ENCODE assay signal across 20 cellular contexts in genomic region chr5:3518057-3518456, GRCh38.
A peak's percentile ranks its signal among the peaks of the same experiment; 100 is the strongest.
DNase-seq lines count a peak whose midpoint lies in the region; ATAC-seq and TF ChIP-seq lines count a peak whose summit lies in the region.
"Had no signal": no experiment of that assay in that cellular context is flagged by ENCODE, and none has a peak within 500 bp of the region (broad histone marks: within the 10 kb centered on the region; RNA-seq: fewer than 3 reads in every experiment).

No MANE protein-coding gene starts in this region.

- H2BK20ac ChIP-seq in H9 (ENCODE audit: low read depth, low read length, poor library complexity, severe bottlenecking): no peak overlapping the region

- H3K9me3 ChIP-seq in H9 (ENCODE audit: control insufficient read depth, low read depth, low read length) (no peaks in the 10 kb centered on the region), esophagus muscularis mucosa (no peaks in the 10 kb centered on the region), neuron (ENCODE audit: low read length) (peaks cover 2% of the 10 kb centered on the region), left lung (no peaks in the 10 kb centered on the region)
- H3K9me3 ChIP-seq: BLaER1, Caco-2, HAP-1 had no signal

- H3K36me3 ChIP-seq in esophagus muscularis mucosa (no peaks in the 10 kb centered on the region), neuron (ENCODE audit: insufficient read depth, low read length) (no peaks in the 10 kb centered on the region), left lung (no peaks in the 10 kb centered on the region)
- H3K36me3 ChIP-seq: BLaER1, HAP-1 had no signal

- H3K27me3 ChIP-seq in H9 (ENCODE audit: insufficient read depth, low read length) (no peaks in the 10 kb centered on the region), esophagus muscularis mucosa (no peaks in the 10 kb centered on the region), neuron (ENCODE audit: insufficient read depth, low read length) (no peaks in the 10 kb centered on the region), left lung (no peaks in the 10 kb centered on the region)
- H3K27me3 ChIP-seq: BLaER1 had no signal

- no peak overlapping the region for H3K4me3 Mint-ChIP-seq in activated CD4-positive, alpha-beta T cell treated with anti-CD3 and anti-CD28 coated beads, Interleukin-2, amount 10 ng/mL, durations not matched to agents 24 days and 14 days
- H3K4me3 Mint-ChIP-seq in activated CD4-positive, alpha-beta T cell treated with anti-CD3 and anti-CD28 coated beads, Interleukin-2, amount 10 ng/mL, durations not matched to agents 7 days and 5 days: no peak overlapping the region
- no peak overlapping the region for H3K4me3 Mint-ChIP-seq in H9
- H3K4me3 Mint-ChIP-seq: B cell; CD4-positive, CD25-positive, alpha-beta regulatory T cell; CD8-positive, alpha-beta T cell; GM23338; HFFc6 had no signal

- no peak overlapping the region for H3K4me2 ChIP-seq in H9 (ENCODE audit: insufficient read depth, insufficient read length, low read length)
- H3K4me2 ChIP-seq: BLaER1, GM23338 had no signal

- H2BK5ac ChIP-seq in H9 (ENCODE audit: insufficient read length, low read length): no peak overlapping the region

- CTCF ChIA-PET in activated CD4-positive, alpha-beta T cell treated with anti-CD3 and anti-CD28 coated beads, Interleukin-2, amount 10 ng/mL, durations not matched to agents 7 days and 5 days (lab: Charles Lee): no interaction called here

- H3K4me3 ChIP-seq in esophagus muscularis mucosa (no peak overlapping the region), neuron (ENCODE audit: low read length) (no peak overlapping the region), left lung (no peak overlapping the region)
- H3K4me3 ChIP-seq: BLaER1, GM23338, HAP-1 had no signal

- no peak for TF ChIP-seq POLR2A in esophagus muscularis mucosa (IDR thresholded peaks at IDR 0.05; ENCODE audit: low read depth)

- no peak for TF ChIP-seq EP300 in esophagus muscularis mucosa (IDR thresholded peaks at IDR 0.05)

- H3K4me1 ChIP-seq in H9 (ENCODE audit: insufficient read depth, low read length) (peaks cover 2% of the 10 kb centered on the region), esophagus muscularis mucosa (no peaks in the 10 kb centered on the region), neuron (ENCODE audit: insufficient read depth, low read length) (peaks cover 22% of the 10 kb centered on the region), left lung (no peaks in the 10 kb centered on the region)
- H3K4me1 ChIP-seq: BLaER1, Caco-2, HAP-1 had no signal

- no peaks in the 10 kb centered on the region for H3K9me3 Mint-ChIP-seq in activated CD4-positive, alpha-beta T cell treated with anti-CD3 and anti-CD28 coated beads, Interleukin-2, amount 10 ng/mL, durations not matched to agents 24 days and 14 days
- peaks cover 2% of the 10 kb centered on the region for H3K9me3 Mint-ChIP-seq in activated CD4-positive, alpha-beta T cell treated with anti-CD3 and anti-CD28 coated beads, Interleukin-2, amount 10 ng/mL, durations not matched to agents 7 days and 5 days
- H3K9me3 Mint-ChIP-seq in H9: no peaks in the 10 kb centered on the region
- H3K9me3 Mint-ChIP-seq: GM23338 had no signal

- H2BK15ac ChIP-seq in H9 (ENCODE audit: low read depth, low read length): no peak overlapping the region

- H4K91ac ChIP-seq in H9 (ENCODE audit: insufficient read length, low read depth, low read length): no peak overlapping the region

- H3K23ac ChIP-seq in H9 (ENCODE audit: insufficient read length, low read depth, low read length): no peak overlapping the region

- no peak overlapping the region; the same call in 1 of the 2 replicates for H3K14ac ChIP-seq in H9 (ENCODE audit: insufficient read depth, low read length)

- no peaks in the 10 kb centered on the region for H3K36me3 Mint-ChIP-seq in activated CD4-positive, alpha-beta T cell treated with anti-CD3 and anti-CD28 coated beads, Interleukin-2, amount 10 ng/mL, durations not matched to agents 24 days and 14 days (ENCODE audit: low read depth)
- H3K36me3 Mint-ChIP-seq in activated CD4-positive, alpha-beta T cell treated with anti-CD3 and anti-CD28 coated beads, Interleukin-2, amount 10 ng/mL, durations not matched to agents 7 days and 5 days (ENCODE audit: low read depth): no peaks in the 10 kb centered on the region
- peaks cover 0 to 1% (median 0%) of the 10 kb centered on the region in 3 experiments; a peak in 1 of 7 replicates for H3K36me3 Mint-ChIP-seq in H9 (ENCODE audit: insufficient read depth in 1 of 3, low read depth in 3 of 3)
- H3K36me3 Mint-ChIP-seq: CD4-positive, CD25-positive, alpha-beta regulatory T cell; CD8-positive, alpha-beta T cell had no signal

- no peak overlapping the region for H3K9ac ChIP-seq in H9 (ENCODE audit: extremely low read depth, insufficient read length, low read length)
- H3K9ac ChIP-seq: BLaER1 had no signal

- TF ChIP-seq CTCF in H9 (conservative IDR thresholded peaks at IDR 0.05) (no peak), esophagus muscularis mucosa (IDR thresholded peaks at IDR 0.05) (no peak), left lung (IDR thresholded peaks at IDR 0.05) (no peak)

- no CpG with 5 or more reads among the region's 11 CpGs for WGBS in H9 (ENCODE audit: extremely low coverage, insufficient read length, low lambda C conversion rate)
- 76% methylated on average over 11 of the region's 11 CpGs for WGBS in esophagus muscularis mucosa

- H3K18ac ChIP-seq in H9 (ENCODE audit: insufficient read length, low read depth, low read length): no peak overlapping the region

- H3K56ac ChIP-seq in H9 (ENCODE audit: insufficient read length, low read depth, low read length): no peak overlapping the region

- DNase-seq in activated CD4-positive, alpha-beta T cell treated with anti-CD3 and anti-CD28 coated beads, Interleukin-2, amount 10 ng/mL, durations not matched to agents 24 days and 14 days: peak; percentile 29
- DNase-seq in activated CD4-positive, alpha-beta T cell treated with anti-CD3 and anti-CD28 coated beads, Interleukin-2, amount 10 ng/mL, durations not matched to agents 7 days and 5 days: no peak
- DNase-seq in H9 (no peak), esophagus muscularis mucosa (ENCODE audit: extremely low spot score) (peak; percentile 90), left lung (no peak)
- DNase-seq: Caco-2; CD4-positive, CD25-positive, alpha-beta regulatory T cell; CD8-positive, alpha-beta T cell; DMS153; DND-41; HFFc6 had no signal

- no peak overlapping the region for H3K27ac Mint-ChIP-seq in activated CD4-positive, alpha-beta T cell treated with anti-CD3 and anti-CD28 coated beads, Interleukin-2, amount 10 ng/mL, durations not matched to agents 24 days and 14 days
- H3K27ac Mint-ChIP-seq in activated CD4-positive, alpha-beta T cell treated with anti-CD3 and anti-CD28 coated beads, Interleukin-2, amount 10 ng/mL, durations not matched to agents 7 days and 5 days: no peak overlapping the region
- H3K27ac Mint-ChIP-seq in H9: no peak overlapping the region
- H3K27ac Mint-ChIP-seq: B cell; CD4-positive, CD25-positive, alpha-beta regulatory T cell; CD8-positive, alpha-beta T cell; GM23338; HFFc6 had no signal

- H3K79me2 ChIP-seq in H9 (ENCODE audit: insufficient read depth, low read length): no peaks in the 10 kb centered on the region

- intact Hi-C loops in activated CD4-positive, alpha-beta T cell treated with anti-CD3 and anti-CD28 coated beads, Interleukin-2, amount 10 ng/mL, durations not matched to agents 24 days and 14 days (cut with micrococcal nuclease): no loop called here
- intact Hi-C loops in esophagus muscularis mucosa (cut with DNase I) (no loop called here), left lung (cut with DNase I) (no loop called here)

- H3K4me1 Mint-ChIP-seq in activated CD4-positive, alpha-beta T cell treated with anti-CD3 and anti-CD28 coated beads, Interleukin-2, amount 10 ng/mL, durations not matched to agents 24 days and 14 days: no peaks in the 10 kb centered on the region
- no peaks in the 10 kb centered on the region for H3K4me1 Mint-ChIP-seq in activated CD4-positive, alpha-beta T cell treated with anti-CD3 and anti-CD28 coated beads, Interleukin-2, amount 10 ng/mL, durations not matched to agents 7 days and 5 days
- H3K4me1 Mint-ChIP-seq in H9: peaks cover 23% of the 10 kb centered on the region in 2 experiments
- H3K4me1 Mint-ChIP-seq: B cell; CD4-positive, CD25-positive, alpha-beta regulatory T cell had no signal

- no peaks in the 10 kb centered on the region for H3K79me1 ChIP-seq in H9 (ENCODE audit: insufficient read depth, low read depth, low read length, poor library complexity, severe bottlenecking)

- H2BK120ac ChIP-seq in H9 (ENCODE audit: low read depth, low read length, poor library complexity, severe bottlenecking): no peak overlapping the region

- ATAC-seq in GM19023 (IDR thresholded peaks at IDR 0.05; ENCODE audit: unreplicated experiment) (no peak), GM18867 (IDR thresholded peaks at IDR 0.05; ENCODE audit: unreplicated experiment) (no peak), left lung (no peak)
- ATAC-seq: CD8-positive, alpha-beta T cell had no signal

- H3K27ac ChIP-seq in H9 (ENCODE audit: insufficient read length, low read depth, low read length) (no peak overlapping the region), esophagus muscularis mucosa (replicated peaks in 1 of 4) (no peak overlapping the region), left lung (no peak overlapping the region)
- H3K27ac ChIP-seq: 22Rv1, BLaER1, C4-2B had no signal

- no peak overlapping the region for H4K8ac ChIP-seq in H9 (replicated peaks; ENCODE audit: insufficient read length, low read depth, low read length)

- no peak overlapping the region for H3T11ph ChIP-seq in H9 (ENCODE audit: low read length)

- no peaks in the 10 kb centered on the region for H3K23me2 ChIP-seq in H9 (ENCODE audit: insufficient read length, low read depth, low read length, poor library complexity, severe bottlenecking)

- H2AK5ac ChIP-seq in H9 (ENCODE audit: insufficient read length, low read length): no peak overlapping the region

- H3K4ac ChIP-seq in H9 (ENCODE audit: low read depth, low read length): no peak overlapping the region

- POLR2A ChIA-PET in activated CD4-positive, alpha-beta T cell treated with anti-CD3 and anti-CD28 coated beads, Interleukin-2, amount 10 ng/mL, durations not matched to agents 7 days and 5 days (lab: Charles Lee): no interaction called here

- no peak overlapping the region for H2AFZ ChIP-seq in H9 (ENCODE audit: low read length)
- H2AFZ ChIP-seq in neuron (ENCODE audit: low read depth, low read length): peak overlapping the region; percentile 58
- H2AFZ ChIP-seq: GM23338 had no signal

- H4K20me1 ChIP-seq in H9 (ENCODE audit: control insufficient read depth, insufficient read depth, insufficient read length): no peaks in the 10 kb centered on the region
- H4K20me1 ChIP-seq: BLaER1 had no signal

- H2BK12ac ChIP-seq in H9 (ENCODE audit: insufficient read length, low read depth, low read length): peak overlapping the region; percentile 80

- H3K27me3 Mint-ChIP-seq in activated CD4-positive, alpha-beta T cell treated with anti-CD3 and anti-CD28 coated beads, Interleukin-2, amount 10 ng/mL, durations not matched to agents 24 days and 14 days: no peaks in the 10 kb centered on the region
- H3K27me3 Mint-ChIP-seq in activated CD4-positive, alpha-beta T cell treated with anti-CD3 and anti-CD28 coated beads, Interleukin-2, amount 10 ng/mL, durations not matched to agents 7 days and 5 days: no peaks in the 10 kb centered on the region
- H3K27me3 Mint-ChIP-seq in H9 (ENCODE audit: low read depth): peaks cover 2% of the 10 kb centered on the region; the same call in 1 of the 2 replicates
- H3K27me3 Mint-ChIP-seq: B cell; CD4-positive, CD25-positive, alpha-beta regulatory T cell had no signal

- no peak overlapping the region for H4K5ac ChIP-seq in H9 (ENCODE audit: insufficient read length, low read depth, low read length)

Comparison
In these comparisons a context has a peak if more than half of its experiments do, and no peak if none do; other contexts are left out.
1. DNase-seq: peak in activated CD4-positive, alpha-beta T cell treated with anti-CD3 and anti-CD28 coated beads, Interleukin-2, amount 10 ng/mL, durations not matched to agents 24 days and 14 days (single experiment) and esophagus muscularis mucosa (single experiment); none in activated CD4-positive, alpha-beta T cell treated with anti-CD3 and anti-CD28 coated beads, Interleukin-2, amount 10 ng/mL, durations not matched to agents 7 days and 5 days (single experiment), H9 (single experiment) and left lung (0 of 2).